Comparison of ENCODE assay signal across 8 cellular contexts in genomic region chr5:120464627-120465280, GRCh38. TPM values are rescaled to one million over a fixed set of nuclear protein-coding genes. Genes with fewer than 3 reads are reported as not detected.
DNase-seq lines count a peak whose midpoint lies in the region; ATAC-seq and TF ChIP-seq lines count a peak whose summit lies in the region.

No MANE protein-coding gene starts in this region.

- H3K27me3 Mint-ChIP-seq in activated CD4-positive, alpha-beta memory T cell treated with anti-CD3 and anti-CD28 coated beads for 36 hours: peaks cover 28% of the 10 kb centered on the region
- peaks cover 39% of the 10 kb centered on the region for H3K27me3 Mint-ChIP-seq in activated CD4-positive, alpha-beta memory T cell treated with anti-CD3 and anti-CD28 coated beads, Interleukin-2, amount 10 ng/mL, durations not matched to agents 7 days and 5 days

- H3K27ac ChIP-seq in vagina: peak overlapping the region; percentile 83

- ATAC-seq in mucosa of descending colon: peak; percentile 51
- ATAC-seq in HG02884 (IDR thresholded peaks at IDR 0.05; ENCODE audit: unreplicated experiment): no peak
- ATAC-seq in GM21717 (IDR thresholded peaks at IDR 0.05; ENCODE audit: unreplicated experiment): no peak

- peak; percentile 10 for DNase-seq in activated CD4-positive, alpha-beta memory T cell treated with anti-CD3 and anti-CD28 coated beads for 36 hours
- DNase-seq in activated CD4-positive, alpha-beta memory T cell treated with anti-CD3 and anti-CD28 coated beads, Interleukin-2, amount 10 ng/mL, durations not matched to agents 7 days and 5 days: no peak
- DNase-seq in SK-N-DZ (ENCODE audit: low spot score) (peak; percentile 44), epithelial cell of proximal tubule (ENCODE audit: low read depth) (no peak), mucosa of descending colon (peak; percentile 15 to 48 (median 28)), vagina (ENCODE audit: extremely low spot score in 2 of 2) (no peak)

- H3K4me3 ChIP-seq in epithelial cell of proximal tubule (ENCODE audit: low read depth, low read length) (peak overlapping the region; percentile 57), mucosa of descending colon (no peak overlapping the region), vagina (peak overlapping the region; percentile 67 to 79)

- TF ChIP-seq POLR2A in vagina (IDR thresholded peaks at IDR 0.05): no peak

- no peaks in the 10 kb centered on the region for H3K9me3 ChIP-seq in mucosa of descending colon
- H3K9me3 ChIP-seq in vagina: no peaks in the 10 kb centered on the region

- H3K36me3 ChIP-seq in mucosa of descending colon (ENCODE audit: low read depth): no peaks in the 10 kb centered on the region
- H3K36me3 ChIP-seq in vagina: no peaks in the 10 kb centered on the region

- no peaks in the 10 kb centered on the region for H3K27me3 ChIP-seq in vagina

- intact Hi-C loops in activated CD4-positive, alpha-beta memory T cell treated with anti-CD3 and anti-CD28 coated beads for 36 hours (cut with micrococcal nuclease): no loop called here
- intact Hi-C loops in mucosa of descending colon (cut with DNase I, micrococcal nuclease) (no loop called here), vagina (cut with DNase I) (no loop called here)

- no peaks in the 10 kb centered on the region for H3K9me3 Mint-ChIP-seq in activated CD4-positive, alpha-beta memory T cell treated with anti-CD3 and anti-CD28 coated beads for 36 hours
- H3K9me3 Mint-ChIP-seq in activated CD4-positive, alpha-beta memory T cell treated with anti-CD3 and anti-CD28 coated beads, Interleukin-2, amount 10 ng/mL, durations not matched to agents 7 days and 5 days: no peaks in the 10 kb centered on the region

- no peaks in the 10 kb centered on the region for H3K36me3 Mint-ChIP-seq in activated CD4-positive, alpha-beta memory T cell treated with anti-CD3 and anti-CD28 coated beads for 36 hours
- no peaks in the 10 kb centered on the region for H3K36me3 Mint-ChIP-seq in activated CD4-positive, alpha-beta memory T cell treated with anti-CD3 and anti-CD28 coated beads, Interleukin-2, amount 10 ng/mL, durations not matched to agents 7 days and 5 days (ENCODE audit: low read depth)

- no peak for TF ChIP-seq CTCF in epithelial cell of proximal tubule (conservative IDR thresholded peaks at IDR 0.05; ENCODE audit: low read depth, low read length)
- no peak for TF ChIP-seq CTCF in mucosa of descending colon (IDR thresholded peaks at IDR 0.05)
- no peak for TF ChIP-seq CTCF in vagina (IDR thresholded peaks at IDR 0.05)

- H3K4me1 ChIP-seq in mucosa of descending colon (ENCODE audit: low read depth) (peaks cover 9% of the 10 kb centered on the region), vagina (no peaks in the 10 kb centered on the region)

- H3K4me3 Mint-ChIP-seq in activated CD4-positive, alpha-beta memory T cell treated with anti-CD3 and anti-CD28 coated beads for 36 hours: peak overlapping the region; percentile 41
- H3K4me3 Mint-ChIP-seq in activated CD4-positive, alpha-beta memory T cell treated with anti-CD3 and anti-CD28 coated beads, Interleukin-2, amount 10 ng/mL, durations not matched to agents 7 days and 5 days: no peak overlapping the region

- POLR2A ChIA-PET in activated CD4-positive, alpha-beta memory T cell treated with anti-CD3 and anti-CD28 coated beads for 36 hours (lab: Charles Lee): no interaction called here
- POLR2A ChIA-PET in activated CD4-positive, alpha-beta memory T cell treated with anti-CD3 and anti-CD28 coated beads, Interleukin-2, amount 10 ng/mL, durations not matched to agents 7 days and 5 days (lab: Charles Lee): no interaction called here

- CTCF ChIA-PET in activated CD4-positive, alpha-beta memory T cell treated with anti-CD3 and anti-CD28 coated beads for 36 hours (lab: Charles Lee): no interaction called here
- CTCF ChIA-PET in activated CD4-positive, alpha-beta memory T cell treated with anti-CD3 and anti-CD28 coated beads, Interleukin-2, amount 10 ng/mL, durations not matched to agents 7 days and 5 days (lab: Charles Lee): no interaction called here

- no peak overlapping the region for H3K27ac Mint-ChIP-seq in activated CD4-positive, alpha-beta memory T cell treated with anti-CD3 and anti-CD28 coated beads for 36 hours
- no peak overlapping the region for H3K27ac Mint-ChIP-seq in activated CD4-positive, alpha-beta memory T cell treated with anti-CD3 and anti-CD28 coated beads, Interleukin-2, amount 10 ng/mL, durations not matched to agents 7 days and 5 days

- peaks cover 8% of the 10 kb centered on the region for H3K4me1 Mint-ChIP-seq in activated CD4-positive, alpha-beta memory T cell treated with anti-CD3 and anti-CD28 coated beads for 36 hours (ENCODE audit: low read depth)
- H3K4me1 Mint-ChIP-seq in activated CD4-positive, alpha-beta memory T cell treated with anti-CD3 and anti-CD28 coated beads, Interleukin-2, amount 10 ng/mL, durations not matched to agents 7 days and 5 days: peaks cover 6% of the 10 kb centered on the region

RNA-seq across cellular contexts. Expression of gene PRR16, which starts 0.7 kb away (rescaled TPM):
- total RNA-seq in activated CD4-positive, alpha-beta memory T cell treated with anti-CD3 and anti-CD28 coated beads for 36 hours: not detected
- not detected for total RNA-seq in activated CD4-positive, alpha-beta memory T cell treated with anti-CD3 and anti-CD28 coated beads, Interleukin-2, amount 10 ng/mL, durations not matched to agents 7 days and 5 days
- polyA plus RNA-seq in SK-N-DZ (2014; cell fraction: cytosol; rRNA removed): 0.96 and 1.3 TPM in 2 replicates
- polyA plus RNA-seq in SK-N-DZ (2014; cell fraction: nucleus; rRNA removed): 0.10 and 0.30 TPM in 2 replicates
- 0.23 and 0.94 TPM in 2 replicates for total RNA-seq in epithelial cell of proximal tubule
- 1 to 10 TPM in 2 of 3 donors, under 1 TPM in 1; 0.69 to 2.9 (median 1.9) TPM for total RNA-seq in mucosa of descending colon
- total RNA-seq in vagina: 19.6 TPM

Comparison
In these comparisons a context has a peak if more than half of its experiments do, and no peak if none do; other contexts are left out.
1. DNase-seq: peak in activated CD4-positive, alpha-beta memory T cell treated with anti-CD3 and anti-CD28 coated beads for 36 hours (single experiment), SK-N-DZ (single experiment) and mucosa of descending colon (3 of 3); none in activated CD4-positive, alpha-beta memory T cell treated with anti-CD3 and anti-CD28 coated beads, Interleukin-2, amount 10 ng/mL, durations not matched to agents 7 days and 5 days (single experiment), epithelial cell of proximal tubule (single experiment) and vagina (0 of 2).